23 cellular contexts compared by ENCODE assay signal in genomic region chr5:135602882-135603721, GRCh38. TPM values are rescaled to one million over a fixed set of nuclear protein-coding genes. Genes with fewer than 3 reads are reported as not detected.
DNase-seq lines count a peak whose midpoint lies in the region; ATAC-seq and TF ChIP-seq lines count a peak whose summit lies in the region.
"Had no signal": no experiment of that assay in that cellular context is flagged by ENCODE, and none has a peak within 500 bp of the region (broad histone marks: within the 10 kb centered on the region; RNA-seq: fewer than 3 reads in every experiment).

No MANE protein-coding gene starts in this region.

- H3K4me3 Mint-ChIP-seq in WTC11 = no peak overlapping the region
- H3K4me3 Mint-ChIP-seq: CD8-positive, alpha-beta memory T cell; naive B cell had no signal

- 88 to 89% methylated on average over 6 to 7 of the region's 7 CpGs for WGBS in testis, 2 donors

- H3K4me1 ChIP-seq in right atrium auricular region (no peaks in the 10 kb centered on the region), testis (no peaks in the 10 kb centered on the region)
- H3K4me1 ChIP-seq: colonic mucosa had no signal

- POLR2A ChIA-PET in WTC11 (lab: Charles Lee) = interaction anchor here (1.2 kb wide), 1 partner anchor 24 kb away, joined by 3 read pairs; the partner anchor contains the start of gene CXCL14

- H3K4me1 Mint-ChIP-seq in WTC11 = peaks cover 14% of the 10 kb centered on the region
- H3K4me1 Mint-ChIP-seq: CD8-positive, alpha-beta memory T cell; naive B cell had no signal

- peaks cover 42% of the 10 kb centered on the region for H3K27me3 Mint-ChIP-seq in WTC11 (ENCODE audit: low read depth)

- no peaks in the 10 kb centered on the region for H3K36me3 Mint-ChIP-seq in WTC11
- H3K36me3 Mint-ChIP-seq: CD8-positive, alpha-beta memory T cell; naive B cell had no signal

- H3K36me3 ChIP-seq in right atrium auricular region (no peaks in the 10 kb centered on the region), testis (ENCODE audit: low read depth, missing control alignments) (no peaks in the 10 kb centered on the region)
- H3K36me3 ChIP-seq: colonic mucosa, ovary had no signal

- DNase-seq in right atrium auricular region (ENCODE audit: low spot score) (peak; percentile 50), left cardiac atrium (no peak), WTC11 (ENCODE audit: low spot score) (peak; percentile 17), kidney tubule cell (ENCODE audit: low spot score) (peak; percentile 9), HPDE6-E6E7 (ENCODE audit: extremely low spot score) (no peak), NOMO-1 treated with dmso at 0.1 percent for 144 hours (lab: John Stamatoyannopoulos, UW; ENCODE audit: unreplicated experiment) (no peak), testis (no peak)
- DNase-seq: activated CD4-positive, alpha-beta T cell treated with anti-CD3 and anti-CD28 coated beads for 1 hour; activated effector memory CD4-positive, alpha-beta T cell treated with Interleukin-2 at 50 U/mL for 16 hours; CD8-positive, alpha-beta memory T cell; colonic mucosa; DMS79; hippocampal formation; mesenchymal stem cell; MM.1S; naive B cell; NCI-H2029; NCI-H446 treated with DMSO at 0.1 percent for 48 hours; ovary; SW 1271 had no signal

- H3K9me3 ChIP-seq in right atrium auricular region (no peaks in the 10 kb centered on the region), testis (no peaks in the 10 kb centered on the region)
- H3K9me3 ChIP-seq: colonic mucosa, ovary had no signal

- intact Hi-C loops in left cardiac atrium (cut with DNase I) (no loop called here), testis (cut with DNase I; ENCODE audit: low total_unique reads) (no loop called here)

- H3K27me3 ChIP-seq in right atrium auricular region = no peaks in the 10 kb centered on the region
- no peaks in the 10 kb centered on the region for H3K27me3 ChIP-seq in testis
- H3K27me3 ChIP-seq: colonic mucosa, ovary had no signal

- H3K27ac ChIP-seq in right atrium auricular region (no peak overlapping the region), testis (no peak overlapping the region)
- H3K27ac ChIP-seq: colonic mucosa, ovary had no signal

- ATAC-seq in left cardiac atrium (no peak), WTC11 (peak; percentile 77)
- ATAC-seq: sciatic nerve had no signal

- H3K4me3 ChIP-seq in right atrium auricular region = no peak overlapping the region
- H3K4me3 ChIP-seq in testis = no peak overlapping the region
- H3K4me3 ChIP-seq: colonic mucosa, ovary had no signal

- CTCF ChIA-PET in WTC11 (lab: Charles Lee) = interaction anchor here (0.8 to 3.3 kb wide), 3 partner anchors 36 to 148 kb away, joined by 3 to 12 read pairs (median 3); no protein-coding TSS in a partner anchor

- no peak overlapping the region for H3K27ac Mint-ChIP-seq in WTC11
- H3K27ac Mint-ChIP-seq: CD8-positive, alpha-beta memory T cell; naive B cell had no signal

- no peaks in the 10 kb centered on the region for H3K9me3 Mint-ChIP-seq in WTC11

- no peak for TF ChIP-seq CTCF in right atrium auricular region (IDR thresholded peaks at IDR 0.05)
- no peak for TF ChIP-seq CTCF in WTC11 (IDR thresholded peaks at IDR 0.05)
- no peak for TF ChIP-seq CTCF in testis (IDR thresholded peaks at IDR 0.05)

- TF ChIP-seq POLR2A in testis (IDR thresholded peaks at IDR 0.05) = no peak

TF ChIP-seq in WTC11, 78 proteins besides CTCF, POLR2A, EP300 and RAD21:
- TF ChIP-seq, protein P1, sequence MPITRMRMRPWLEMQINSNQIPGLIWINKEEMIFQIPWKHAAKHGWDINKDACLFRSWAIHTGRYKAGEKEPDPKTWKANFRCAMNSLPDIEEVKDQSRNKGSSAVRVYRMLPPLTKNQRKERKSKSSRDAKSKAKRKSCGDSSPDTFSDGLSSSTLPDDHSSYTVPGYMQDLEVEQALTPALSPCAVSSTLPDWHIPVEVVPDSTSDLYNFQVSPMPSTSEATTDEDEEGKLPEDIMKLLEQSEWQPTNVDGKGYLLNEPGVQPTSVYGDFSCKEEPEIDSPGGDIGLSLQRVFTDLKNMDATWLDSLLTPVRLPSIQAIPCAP (CRISPR knock-in tag; IDR thresholded peaks at IDR 0.05) = no peak
- TF ChIP-seq MXD4 (CRISPR knock-in tag; IDR thresholded peaks at IDR 0.05; ENCODE audit: borderline replicate concordance) (no peak), ELF4 (CRISPR knock-in tag; IDR thresholded peaks at IDR 0.05; ENCODE audit: low read depth) (no peak), ZNF281 (CRISPR knock-in tag; IDR thresholded peaks at IDR 0.05) (no peak), ATF1 (CRISPR knock-in tag; IDR thresholded peaks at IDR 0.05) (no peak), CBFB (CRISPR knock-in tag; IDR thresholded peaks at IDR 0.05; ENCODE audit: low read depth) (no peak), ZNF219 (CRISPR knock-in tag; IDR thresholded peaks at IDR 0.05; ENCODE audit: borderline replicate concordance) (no peak), SMAD4 (CRISPR knock-in tag; IDR thresholded peaks at IDR 0.05) (no peak), ZNF416 (CRISPR knock-in tag; IDR thresholded peaks at IDR 0.05) (no peak), FOXP1 (CRISPR knock-in tag; IDR thresholded peaks at IDR 0.05; ENCODE audit: borderline replicate concordance) (no peak), NR1H2 (CRISPR knock-in tag; IDR thresholded peaks at IDR 0.05) (no peak), ZNF671 (CRISPR knock-in tag; IDR thresholded peaks at IDR 0.05) (no peak), TCF7 (CRISPR knock-in tag; IDR thresholded peaks at IDR 0.05; ENCODE audit: low read depth) (no peak), SOX15 (CRISPR knock-in tag; IDR thresholded peaks at IDR 0.05) (no peak), ZBTB43 (CRISPR knock-in tag; IDR thresholded peaks at IDR 0.05) (no peak), ETV6 (CRISPR knock-in tag; IDR thresholded peaks at IDR 0.05) (no peak), CREM (CRISPR knock-in tag; IDR thresholded peaks at IDR 0.05) (no peak)
- TF ChIP-seq, protein P2, sequence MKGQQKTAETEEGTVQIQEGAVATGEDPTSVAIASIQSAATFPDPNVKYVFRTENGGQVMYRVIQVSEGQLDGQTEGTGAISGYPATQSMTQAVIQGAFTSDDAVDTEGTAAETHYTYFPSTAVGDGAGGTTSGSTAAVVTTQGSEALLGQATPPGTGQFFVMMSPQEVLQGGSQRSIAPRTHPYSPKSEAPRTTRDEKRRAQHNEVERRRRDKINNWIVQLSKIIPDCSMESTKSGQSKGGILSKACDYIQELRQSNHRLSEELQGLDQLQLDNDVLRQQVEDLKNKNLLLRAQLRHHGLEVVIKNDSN (CRISPR knock-in tag; IDR thresholded peaks at IDR 0.05) = no peak
- TF ChIP-seq, protein P3, sequence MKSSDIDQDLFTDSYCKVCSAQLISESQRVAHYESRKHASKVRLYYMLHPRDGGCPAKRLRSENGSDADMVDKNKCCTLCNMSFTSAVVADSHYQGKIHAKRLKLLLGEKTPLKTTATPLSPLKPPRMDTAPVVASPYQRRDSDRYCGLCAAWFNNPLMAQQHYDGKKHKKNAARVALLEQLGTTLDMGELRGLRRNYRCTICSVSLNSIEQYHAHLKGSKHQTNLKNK (CRISPR knock-in tag; IDR thresholded peaks at IDR 0.05) = no peak
TF ChIP-seq in WTC11: peak in this region for 0.

RNA-seq across cellular contexts. Expression of gene CXCL14, which starts 24.3 kb away (rescaled TPM):
- total RNA-seq in right atrium auricular region (1 to 10 TPM in 1 of 2 donors, under 1 TPM in 1; 0.33 to 3.1 TPM), left cardiac atrium (10 to 100 TPM; 11.2 to 11.7 TPM), WTC11 (2021) (0.64 to 0.87 TPM (median 0.87 TPM) in 3 replicates), testis (1 to 10 TPM; 1.8 to 3.6 TPM)
- polyA plus RNA-seq in testis (ENCODE audit: insufficient read depth, low read depth, low replicate concordance) = 30.4 TPM
- total RNA-seq: CD8-positive, alpha-beta memory T cell; endothelial cell of umbilical vein; fibroblast of villous mesenchyme had no signal
- polyA plus RNA-seq: CD8-positive, alpha-beta memory T cell; endothelial cell of umbilical vein had no signal

Comparison
In these comparisons a context has a peak if more than half of its experiments do, and no peak if none do; other contexts are left out.
1. DNase-seq: peak in right atrium auricular region (single experiment), WTC11 (single experiment) and kidney tubule cell (single experiment); none in left cardiac atrium (single experiment), HPDE6-E6E7 (single experiment), NOMO-1 treated with dmso at 0.1 percent for 144 hours (single experiment) and testis (single experiment).